ENCODE assay signal across 15 cellular contexts in the genomic region with DNA sequence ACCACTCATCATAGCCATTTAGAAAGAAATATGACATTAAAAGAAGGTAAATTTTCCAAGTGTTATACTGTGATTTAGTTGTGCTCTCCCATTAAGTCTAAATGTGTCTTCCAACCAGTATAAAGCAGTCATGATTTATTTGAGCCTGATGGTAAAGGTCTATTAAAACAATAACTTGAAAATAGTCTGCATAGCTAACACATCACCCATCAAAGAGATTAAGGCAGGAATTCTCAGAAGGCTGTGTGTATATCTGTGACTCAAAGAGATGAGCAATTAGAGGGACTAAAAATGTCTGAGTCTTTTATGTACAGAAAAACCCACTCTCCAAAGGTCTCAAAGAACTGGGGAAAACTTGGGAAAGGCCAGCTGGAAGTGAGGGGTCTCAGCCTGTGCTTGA.
DNase-seq lines count a peak whose midpoint lies in the region; TF ChIP-seq lines count a peak whose summit lies in the region.
"Had no signal": no experiment of that assay in that cellular context is flagged by ENCODE, and none has a peak within 500 bp of the region (broad histone marks: within the 10 kb centered on the region; RNA-seq: fewer than 3 reads in every experiment).

No MANE protein-coding gene starts in this region.

- H3K27me3 ChIP-seq in SJSA1 (replicated peaks): no peaks in the 10 kb centered on the region
- H3K27me3 ChIP-seq in skeletal muscle satellite cell (ENCODE audit: control insufficient read depth, insufficient read depth, low read length): no peaks in the 10 kb centered on the region
- no peaks in the 10 kb centered on the region for H3K27me3 ChIP-seq in right atrium auricular region

- peaks cover 26% of the 10 kb centered on the region for H3K4me1 ChIP-seq in SJSA1 (replicated peaks)
- H3K4me1 ChIP-seq in skeletal muscle satellite cell (ENCODE audit: control insufficient read depth, insufficient read depth, low read length): peaks cover 38% of the 10 kb centered on the region
- peaks cover 0 to 10% of the 10 kb centered on the region in 2 donors for H3K4me1 ChIP-seq in right atrium auricular region

- peak; percentile 71 for DNase-seq in GM04504 (ENCODE audit: low read depth)
- DNase-seq in SJSA1 (ENCODE audit: low read depth in 1 of 2, low spot score in 2 of 2): peak in 1 of 2 experiments; percentile 53
- DNase-seq in fibroblast of pulmonary artery (ENCODE audit: low read depth): peak; percentile 38
- no peak for DNase-seq in globus pallidus (ENCODE audit: low spot score)
- DNase-seq in right atrium auricular region (ENCODE audit: low spot score): no peak
- DNase-seq in NCI-H2029 (lab: John Stamatoyannopoulos, UW): no peak
- DNase-seq: activated CD4-positive, alpha-beta T cell treated with anti-CD3 and anti-CD28 coated beads, Interleukin-2, amount 50 U/mL, for 1 hour; activated T-cell treated with anti-CD3 and anti-CD28 coated beads, Interleukin-2, amount 50 U/mL, for 4 hours; cortex of kidney; DMS79 treated with DMSO at 0.1 percent for 48 hours; foreskin melanocyte; H9; stimulated activated naive CD4-positive, alpha-beta T cell treated with Interleukin-2 at 50 U/mL for 16 hours had no signal

- H3K36me3 ChIP-seq in SJSA1 (no peaks in the 10 kb centered on the region), skeletal muscle satellite cell (ENCODE audit: insufficient read depth, low read length) (no peaks in the 10 kb centered on the region), right atrium auricular region (no peaks in the 10 kb centered on the region)

- H3K4me3 ChIP-seq in SJSA1 (no peak overlapping the region), fibroblast of pulmonary artery (replicated peaks; ENCODE audit: low read depth, low read length) (no peak overlapping the region), skeletal muscle satellite cell (ENCODE audit: low read length) (no peak overlapping the region), right atrium auricular region (no peak overlapping the region)
- H3K4me3 ChIP-seq: skin epidermis had no signal

- H3K9me3 ChIP-seq in SJSA1 (replicated peaks) (no peaks in the 10 kb centered on the region), skeletal muscle satellite cell (replicated peaks; ENCODE audit: low read length) (no peaks in the 10 kb centered on the region), right atrium auricular region (no peaks in the 10 kb centered on the region)

- H3K4me2 ChIP-seq in skeletal muscle satellite cell (ENCODE audit: low read length): peak overlapping the region; percentile 42

- TF ChIP-seq CTCF in fibroblast of pulmonary artery (IDR thresholded peaks at IDR 0.05; ENCODE audit: low read length, missing control alignments): no peak
- no peak for TF ChIP-seq CTCF in right atrium auricular region (IDR thresholded peaks at IDR 0.05)

- peak overlapping the region; percentile 19 for H3K27ac ChIP-seq in SJSA1
- no peak overlapping the region for H3K27ac ChIP-seq in right atrium auricular region
- H3K27ac ChIP-seq: skin epidermis had no signal

- H3K9ac ChIP-seq in skeletal muscle satellite cell (ENCODE audit: low read depth, low read length): peak overlapping the region; percentile 45

Comparison
In these comparisons a context has a peak if more than half of its experiments do, and no peak if none do; other contexts are left out.
1. DNase-seq: peak in GM04504 (single experiment) and fibroblast of pulmonary artery (single experiment); none in globus pallidus (single experiment), right atrium auricular region (single experiment) and NCI-H2029 (single experiment).